ENCODE assay signal across 21 cellular contexts in the genomic region with DNA sequence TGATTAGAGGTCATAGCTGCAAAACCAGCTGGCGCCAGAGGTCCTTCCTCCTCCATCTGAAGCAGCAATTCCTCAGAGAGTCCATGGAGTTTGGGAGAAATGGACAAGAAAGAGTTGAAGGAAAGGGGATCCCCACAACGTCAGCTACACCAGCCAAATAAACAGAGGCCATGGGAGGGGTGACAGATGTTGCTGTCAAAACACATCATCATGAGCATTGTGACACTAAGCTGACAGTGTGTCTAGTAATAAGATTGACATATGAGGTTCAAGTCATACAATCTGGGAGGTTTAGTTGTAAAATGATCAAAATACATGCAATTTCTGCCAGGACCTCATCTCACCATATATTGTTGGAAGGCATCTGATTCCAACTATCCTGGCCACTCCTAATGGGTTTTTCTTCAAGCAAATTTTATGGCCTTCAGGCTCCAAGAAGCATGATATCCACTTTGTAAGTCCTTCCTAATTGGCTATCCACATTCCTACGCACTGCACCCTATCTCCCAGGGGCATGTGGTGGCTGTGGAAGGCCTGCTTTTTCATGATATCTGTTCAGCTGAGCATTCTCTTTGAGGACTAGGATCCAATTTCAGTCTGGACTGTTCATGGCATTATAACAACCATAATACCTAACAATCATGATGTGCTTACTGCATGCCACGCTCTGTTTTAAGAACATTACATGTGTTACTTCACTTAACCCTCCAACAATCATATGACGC.
A peak's percentile ranks its signal among the peaks of the same experiment; 100 is the strongest.
DNase-seq lines count a peak whose midpoint lies in the region; ATAC-seq and TF ChIP-seq lines count a peak whose summit lies in the region.
"Had no signal": no experiment of that assay in that cellular context is flagged by ENCODE, and none has a peak within 500 bp of the region (broad histone marks: within the 10 kb centered on the region; RNA-seq: fewer than 3 reads in every experiment).

No MANE protein-coding gene starts in this region.

- H3K36me3 Mint-ChIP-seq in T-helper 1 cell treated with Interleukin-12 subunit alpha and Interleukin-12 subunit beta and Interleukin-4 antibody, amounts not matched to agents 30 μg/mL and 1 μg/mL, for 36 hours (ENCODE audit: low read depth) = peaks cover 5% of the 10 kb centered on the region
- H3K36me3 Mint-ChIP-seq in stimulated activated effector memory CD8-positive, alpha-beta T cell treated with anti-CD3 and anti-CD28 coated beads, Interleukin-12 subunit alpha, Interleukin-12 subunit beta, amount 100 ng/mL, for 72 hours = no peaks in the 10 kb centered on the region

- in situ Hi-C loops in ACHN (cut with HindIII; ENCODE audit: low pct_ligation_motif_present, low pct_unique_long_range_greater_than_20kb, low sequenced_read_pairs) = no loop called here

- H3K4me3 Mint-ChIP-seq in T-helper 1 cell treated with Interleukin-12 subunit alpha and Interleukin-12 subunit beta and Interleukin-4 antibody, amounts not matched to agents 30 μg/mL and 1 μg/mL, for 36 hours = no peak overlapping the region
- peak overlapping the region; percentile 10 for H3K4me3 Mint-ChIP-seq in stimulated activated effector memory CD8-positive, alpha-beta T cell treated with anti-CD3 and anti-CD28 coated beads, Interleukin-12 subunit alpha, Interleukin-12 subunit beta, amount 100 ng/mL, for 72 hours
- H3K4me3 Mint-ChIP-seq: B cell, H9, HFFc6 had no signal

- no peaks in the 10 kb centered on the region for H3K27me3 Mint-ChIP-seq in T-helper 1 cell treated with Interleukin-12 subunit alpha and Interleukin-12 subunit beta and Interleukin-4 antibody, amounts not matched to agents 30 μg/mL and 1 μg/mL, for 36 hours (ENCODE audit: low read depth)

- H3K4me1 Mint-ChIP-seq in T-helper 1 cell treated with Interleukin-12 subunit alpha and Interleukin-12 subunit beta and Interleukin-4 antibody, amounts not matched to agents 30 μg/mL and 1 μg/mL, for 36 hours (ENCODE audit: low read depth) = peaks cover 32% of the 10 kb centered on the region
- peaks cover 33% of the 10 kb centered on the region for H3K4me1 Mint-ChIP-seq in stimulated activated effector memory CD8-positive, alpha-beta T cell treated with anti-CD3 and anti-CD28 coated beads, Interleukin-12 subunit alpha, Interleukin-12 subunit beta, amount 100 ng/mL, for 72 hours
- H3K4me1 Mint-ChIP-seq: B cell, H9 had no signal

- no peaks in the 10 kb centered on the region for H3K9me3 Mint-ChIP-seq in T-helper 1 cell treated with Interleukin-12 subunit alpha and Interleukin-12 subunit beta and Interleukin-4 antibody, amounts not matched to agents 30 μg/mL and 1 μg/mL, for 36 hours
- no peaks in the 10 kb centered on the region for H3K9me3 Mint-ChIP-seq in stimulated activated effector memory CD8-positive, alpha-beta T cell treated with anti-CD3 and anti-CD28 coated beads, Interleukin-12 subunit alpha, Interleukin-12 subunit beta, amount 100 ng/mL, for 72 hours
- H3K9me3 Mint-ChIP-seq: H9, HFFc6 had no signal

- DNase-seq in T-helper 1 cell (no peak), NCI-H82 treated with DMSO at 0.1 percent for 48 hours (lab: John Stamatoyannopoulos, UW; ENCODE audit: unreplicated experiment) (peak; percentile 55), erythroblast (lab: John Stamatoyannopoulos, UW) (peak; percentile 69 to 83), ACHN (no peak), COR-L47 (lab: John Stamatoyannopoulos, UW) (no peak)
- no peak for DNase-seq in stimulated activated effector memory CD8-positive, alpha-beta T cell treated with anti-CD3 and anti-CD28 coated beads, Interleukin-12 subunit alpha, Interleukin-12 subunit beta, amount 100 ng/mL, for 72 hours (ENCODE audit: low spot score in 2 of 2)
- DNase-seq: Caco-2, DMS 273 treated with DMSO at 0.1 percent for 48 hours, DMS79 treated with DMSO at 0.1 percent for 48 hours, GM23248, H9, HFFc6, Kasumi-1, NCI-H1694, NCI-H2081, NCI-H345, NCI-H524, NCI-H774 had no signal

- peak overlapping the region; percentile 59 for H3K27ac Mint-ChIP-seq in T-helper 1 cell treated with Interleukin-12 subunit alpha and Interleukin-12 subunit beta and Interleukin-4 antibody, amounts not matched to agents 30 μg/mL and 1 μg/mL, for 36 hours
- peak overlapping the region; percentile 78 for H3K27ac Mint-ChIP-seq in stimulated activated effector memory CD8-positive, alpha-beta T cell treated with anti-CD3 and anti-CD28 coated beads, Interleukin-12 subunit alpha, Interleukin-12 subunit beta, amount 100 ng/mL, for 72 hours
- H3K27ac Mint-ChIP-seq: B cell, H9, HFFc6 had no signal

- no peak for TF ChIP-seq POLR2A in erythroblast (IDR thresholded peaks at IDR 0.05; ENCODE audit: low read length)

- ATAC-seq in stimulated activated effector memory CD8-positive, alpha-beta T cell treated with anti-CD3 and anti-CD28 coated beads, Interleukin-12 subunit alpha, Interleukin-12 subunit beta, amount 100 ng/mL, for 72 hours = peak; percentile 74
- ATAC-seq: Right ventricle myocardium inferior had no signal

Comparison
In these comparisons a context has a peak if more than half of its experiments do, and no peak if none do; other contexts are left out.
1. DNase-seq: peak in NCI-H82 treated with DMSO at 0.1 percent for 48 hours (single experiment) and erythroblast (2 of 2); none in T-helper 1 cell (0 of 5), stimulated activated effector memory CD8-positive, alpha-beta T cell treated with anti-CD3 and anti-CD28 coated beads, Interleukin-12 subunit alpha, Interleukin-12 subunit beta, amount 100 ng/mL, for 72 hours (0 of 2), ACHN (single experiment) and COR-L47 (single experiment).